19 cellular contexts compared by ENCODE assay signal in the genomic region with DNA sequence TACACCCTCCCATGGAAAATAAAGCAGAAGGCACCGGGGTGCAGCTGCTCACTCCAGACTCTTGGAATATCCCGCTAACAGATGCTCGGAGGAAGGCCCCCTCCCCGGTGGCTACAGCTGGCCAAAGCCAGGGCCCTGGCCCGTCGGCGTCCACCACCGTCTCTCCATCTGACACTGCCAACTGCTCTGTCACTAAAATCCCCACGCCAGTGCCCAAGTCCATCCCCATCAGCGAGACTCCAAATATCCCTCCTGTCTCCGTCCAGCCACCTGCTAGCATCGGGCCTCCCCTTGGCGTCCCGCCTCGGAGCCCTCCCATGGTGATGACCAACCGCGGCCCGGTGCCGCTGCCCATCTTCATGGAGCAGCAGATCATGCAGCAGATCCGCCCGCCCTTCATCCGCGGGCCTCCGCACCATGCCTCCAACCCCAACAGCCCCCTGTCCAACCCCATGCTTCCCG.
DNase-seq lines count a peak whose midpoint lies in the region; ATAC-seq and TF ChIP-seq lines count a peak whose summit lies in the region.
"Had no signal": no experiment of that assay in that cellular context is flagged by ENCODE, and none has a peak within 500 bp of the region (broad histone marks: within the 10 kb centered on the region; RNA-seq: fewer than 3 reads in every experiment).

No MANE protein-coding gene starts in this region.

- no peaks in the 10 kb centered on the region for H3K9me3 ChIP-seq in HEK293 (ENCODE audit: control insufficient read depth, insufficient read depth, low read depth, low read length)
- H3K9me3 ChIP-seq: sigmoid colon, transverse colon had no signal

- H3K4me3 Mint-ChIP-seq in T-helper 2 cell treated with Interferon-gamma antibody and Interleukin-4, amounts not matched to agents 5 μg/mL and 100 μg/mL, for 36 hours = peak overlapping the region; percentile 41
- peak overlapping the region; percentile 55 to 57 for H3K4me3 Mint-ChIP-seq in effector memory CD8-positive, alpha-beta T cell
- peak overlapping the region in 2 of 3 experiments; percentile 37 to 41 for H3K4me3 Mint-ChIP-seq in nephron

- H3K4me1 ChIP-seq in HEK293 (ENCODE audit: control insufficient read depth, insufficient read depth, low read length) = peaks cover 6% of the 10 kb centered on the region

- no peak for ATAC-seq in effector memory CD8-positive, alpha-beta T cell (replicated peaks)
- ATAC-seq in GM21825 (IDR thresholded peaks at IDR 0.05; ENCODE audit: unreplicated experiment) = no peak

- H3K27ac Mint-ChIP-seq in T-helper 2 cell treated with Interferon-gamma antibody and Interleukin-4, amounts not matched to agents 5 μg/mL and 100 μg/mL, for 36 hours = no peak overlapping the region
- no peak overlapping the region for H3K27ac Mint-ChIP-seq in effector memory CD8-positive, alpha-beta T cell
- H3K27ac Mint-ChIP-seq in nephron = no peak overlapping the region

- H3K4me1 Mint-ChIP-seq in T-helper 2 cell treated with Interferon-gamma antibody and Interleukin-4, amounts not matched to agents 5 μg/mL and 100 μg/mL, for 36 hours (ENCODE audit: low read depth) = no peaks in the 10 kb centered on the region
- peaks cover 0 to 7% of the 10 kb centered on the region in 2 donors for H3K4me1 Mint-ChIP-seq in effector memory CD8-positive, alpha-beta T cell (ENCODE audit: low read depth in 2 of 2)
- peaks cover 45% of the 10 kb centered on the region for H3K4me1 Mint-ChIP-seq in nephron

- no peaks in the 10 kb centered on the region for H3K9me3 Mint-ChIP-seq in T-helper 2 cell treated with Interferon-gamma antibody and Interleukin-4, amounts not matched to agents 5 μg/mL and 100 μg/mL, for 36 hours
- H3K9me3 Mint-ChIP-seq in effector memory CD8-positive, alpha-beta T cell = no peaks in the 10 kb centered on the region
- no peaks in the 10 kb centered on the region for H3K9me3 Mint-ChIP-seq in nephron

- no peak for DNase-seq in T-helper 2 cell treated with Interferon-gamma antibody and Interleukin-4, amounts not matched to agents 5 μg/mL and 100 μg/mL, for 36 hours (ENCODE audit: low spot score)
- DNase-seq in T-helper 2 cell (no peak), AML-193 (lab: John Stamatoyannopoulos, UW) (no peak), AG08396 (ENCODE audit: low spot score) (no peak)
- DNase-seq in effector memory CD8-positive, alpha-beta T cell = no peak
- DNase-seq: activated CD4-positive, alpha-beta T cell treated with anti-CD3 and anti-CD28 coated beads, Interleukin-2, amount 50 U/mL, for 4 hours; NCI-H510A; SIG-M5; sigmoid colon; stimulated activated CD8-positive, alpha-beta memory T cell treated with anti-CD3 and anti-CD28 coated beads, Interleukin-4, amount 100 ng/mL, for 48 hours; T1000; transverse colon had no signal

- no peak overlapping the region for H3K27ac ChIP-seq in HEK293 (ENCODE audit: extremely low read depth, low read depth, low read length)
- H3K27ac ChIP-seq: 22Rv1, cardiac muscle cell, GM23248, sigmoid colon, transverse colon had no signal

- H3K36me3 Mint-ChIP-seq in T-helper 2 cell treated with Interferon-gamma antibody and Interleukin-4, amounts not matched to agents 5 μg/mL and 100 μg/mL, for 36 hours (ENCODE audit: low read depth) = no peaks in the 10 kb centered on the region
- H3K36me3 Mint-ChIP-seq in effector memory CD8-positive, alpha-beta T cell (ENCODE audit: insufficient read depth) = no peaks in the 10 kb centered on the region
- peaks cover 45% of the 10 kb centered on the region for H3K36me3 Mint-ChIP-seq in nephron (ENCODE audit: low read depth)

- TF ChIP-seq CTCF in HEK293 (tag by site-specific recombination; IDR thresholded peaks at IDR 0.05) (no peak), nephron (IDR thresholded peaks at IDR 0.05; ENCODE audit: unreplicated experiment in 3 of 3) (no peak)

- peaks cover 0 to 30% of the 10 kb centered on the region in 2 experiments; a peak in 1 of 3 replicates for H3K36me3 ChIP-seq in HEK293 (ENCODE audit: control insufficient read depth in 2 of 2, insufficient read depth in 1 of 2, low read length in 2 of 2)
- H3K36me3 ChIP-seq: transverse colon had no signal

- CTCF ChIA-PET in HEK293 (lab: Yijun Ruan, JAX) = no interaction called here

- no peak overlapping the region for H3K4me3 ChIP-seq in HEK293 (ENCODE audit: low read depth, low read length)
- H3K4me3 ChIP-seq: cardiac muscle cell, lung had no signal

- peaks cover 83% of the 10 kb centered on the region for H3K27me3 Mint-ChIP-seq in T-helper 2 cell treated with Interferon-gamma antibody and Interleukin-4, amounts not matched to agents 5 μg/mL and 100 μg/mL, for 36 hours (ENCODE audit: low read depth)
- H3K27me3 Mint-ChIP-seq in effector memory CD8-positive, alpha-beta T cell = peaks cover 50 to 71% of the 10 kb centered on the region in 2 donors
- no peaks in the 10 kb centered on the region for H3K27me3 Mint-ChIP-seq in nephron (ENCODE audit: low read depth)

- POLR2A ChIA-PET in HEK293 (lab: Yijun Ruan, JAX) = no interaction called here

TF ChIP-seq in HEK293, 187 proteins besides CTCF, POLR2A, EP300 and RAD21:
- TF ChIP-seq ZNF121 (tag by site-specific recombination; IDR thresholded peaks at IDR 0.05) (no peak), PRDM1 (tag by site-specific recombination; IDR thresholded peaks at IDR 0.05) (no peak), ZNF202 (tag by site-specific recombination; IDR thresholded peaks at IDR 0.05; ENCODE audit: borderline replicate concordance) (peak; percentile 33; the same call in 1 of the 2 replicates), KLF9 (tag by site-specific recombination; IDR thresholded peaks at IDR 0.05; ENCODE audit: low read depth) (no peak)
